Comparison of ENCODE assay signal across 17 cellular contexts in the genomic region with DNA sequence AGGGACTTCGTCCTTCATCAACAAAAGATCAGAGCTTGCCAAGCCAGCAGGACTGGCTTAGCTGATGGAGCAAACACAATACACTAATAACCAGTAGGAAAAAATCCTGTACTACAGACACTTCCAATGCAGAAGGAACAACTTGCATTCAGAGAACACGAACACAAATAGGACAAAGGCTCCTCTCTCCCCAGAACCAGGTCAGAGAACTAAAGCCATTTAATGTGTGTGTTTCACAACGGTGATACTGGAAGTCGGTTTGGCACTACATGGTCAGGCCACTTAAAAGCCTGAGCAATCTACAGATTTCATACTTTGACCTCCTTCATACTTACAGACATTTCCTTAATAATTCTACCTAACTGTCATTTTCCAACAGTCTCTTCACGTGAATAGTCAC. TPM values are rescaled to one million over a fixed set of nuclear protein-coding genes. Genes with fewer than 3 reads are reported as not detected.
A peak's percentile ranks its signal among the peaks of the same experiment; 100 is the strongest.
DNase-seq lines count a peak whose midpoint lies in the region; ATAC-seq and TF ChIP-seq lines count a peak whose summit lies in the region.
"Had no signal": no experiment of that assay in that cellular context is flagged by ENCODE, and none has a peak within 500 bp of the region (broad histone marks: within the 10 kb centered on the region; RNA-seq: fewer than 3 reads in every experiment).

No MANE protein-coding gene starts in this region.

- CTCF ChIA-PET in activated CD8-positive, alpha-beta memory T cell treated with anti-CD3 and anti-CD28 coated beads, Interleukin-2, amount 10 ng/mL, durations not matched to agents 7 days and 5 days (lab: Charles Lee), result interaction anchor here (1.7 kb wide), 1 partner anchor 27 kb away, joined by 6 read pairs; the partner anchor contains the start of gene COQ10A

- H3K36me3 Mint-ChIP-seq in activated CD8-positive, alpha-beta memory T cell treated with anti-CD3 and anti-CD28 coated beads, Interleukin-2, amount 10 ng/mL, durations not matched to agents 7 days and 5 days, result peaks cover 47% of the 10 kb centered on the region
- H3K36me3 Mint-ChIP-seq in stimulated activated naive CD8-positive, alpha-beta T cell treated with anti-CD3 and anti-CD28 coated beads, Interleukin-15, Interleukin-2, amounts not matched to agents 100 ng/mL and 50 ng/mL, for 24 hours (ENCODE audit: low read depth), result peaks cover 59% of the 10 kb centered on the region
- peaks cover 5% of the 10 kb centered on the region for H3K36me3 Mint-ChIP-seq in neural progenitor cell
- peaks cover 27 to 60% of the 10 kb centered on the region in 2 donors for H3K36me3 Mint-ChIP-seq in CD14-positive monocyte

- no peaks in the 10 kb centered on the region for H3K27me3 Mint-ChIP-seq in activated CD8-positive, alpha-beta memory T cell treated with anti-CD3 and anti-CD28 coated beads, Interleukin-2, amount 10 ng/mL, durations not matched to agents 7 days and 5 days
- H3K27me3 Mint-ChIP-seq in stimulated activated naive CD8-positive, alpha-beta T cell treated with anti-CD3 and anti-CD28 coated beads, Interleukin-15, Interleukin-2, amounts not matched to agents 100 ng/mL and 50 ng/mL, for 24 hours, result no peaks in the 10 kb centered on the region
- no peaks in the 10 kb centered on the region for H3K27me3 Mint-ChIP-seq in stimulated activated naive CD8-positive, alpha-beta T cell treated with anti-CD3 and anti-CD28 coated beads, Interleukin-15, amount 100 ng/mL, for 72 hours
- H3K27me3 Mint-ChIP-seq in neural progenitor cell (ENCODE audit: insufficient read depth, low read depth) (peaks cover 4% of the 10 kb centered on the region), CD14-positive monocyte (ENCODE audit: low read depth in 3 of 3) (peaks cover 0 to 5% (median 0%) of the 10 kb centered on the region in 3 donors)
- H3K27me3 Mint-ChIP-seq: B cell had no signal

- no peak overlapping the region for H3K4me2 ChIP-seq in neural progenitor cell

- H2AFZ ChIP-seq in neural progenitor cell (replicated peaks), result no peak overlapping the region

- peaks cover 29% of the 10 kb centered on the region for H4K20me1 ChIP-seq in neural progenitor cell (ENCODE audit: low read depth)

- TF ChIP-seq CTCF in neural progenitor cell (IDR thresholded peaks at IDR 0.05) (no peak), CD14-positive monocyte (IDR thresholded peaks at IDR 0.05) (no peak)

- H3K4me3 Mint-ChIP-seq in activated CD8-positive, alpha-beta memory T cell treated with anti-CD3 and anti-CD28 coated beads, Interleukin-2, amount 10 ng/mL, durations not matched to agents 7 days and 5 days, result no peak overlapping the region
- no peak overlapping the region for H3K4me3 Mint-ChIP-seq in stimulated activated naive CD8-positive, alpha-beta T cell treated with anti-CD3 and anti-CD28 coated beads, Interleukin-15, Interleukin-2, amounts not matched to agents 100 ng/mL and 50 ng/mL, for 24 hours
- no peak overlapping the region for H3K4me3 Mint-ChIP-seq in stimulated activated naive CD8-positive, alpha-beta T cell treated with anti-CD3 and anti-CD28 coated beads, Interleukin-15, amount 100 ng/mL, for 72 hours
- no peak overlapping the region for H3K4me3 Mint-ChIP-seq in neural progenitor cell
- H3K4me3 Mint-ChIP-seq in CD14-positive monocyte, result no peak overlapping the region
- H3K4me3 Mint-ChIP-seq: B cell; CD8-positive, alpha-beta T cell had no signal

- H3K4me1 Mint-ChIP-seq in activated CD8-positive, alpha-beta memory T cell treated with anti-CD3 and anti-CD28 coated beads, Interleukin-2, amount 10 ng/mL, durations not matched to agents 7 days and 5 days, result peaks cover 51% of the 10 kb centered on the region
- peaks cover 60% of the 10 kb centered on the region for H3K4me1 Mint-ChIP-seq in stimulated activated naive CD8-positive, alpha-beta T cell treated with anti-CD3 and anti-CD28 coated beads, Interleukin-15, Interleukin-2, amounts not matched to agents 100 ng/mL and 50 ng/mL, for 24 hours (ENCODE audit: low read depth)
- H3K4me1 Mint-ChIP-seq in stimulated activated naive CD8-positive, alpha-beta T cell treated with anti-CD3 and anti-CD28 coated beads, Interleukin-15, amount 100 ng/mL, for 72 hours, result peaks cover 66% of the 10 kb centered on the region
- H3K4me1 Mint-ChIP-seq in neural progenitor cell, result peaks cover 12% of the 10 kb centered on the region
- H3K4me1 Mint-ChIP-seq in CD14-positive monocyte, result peaks cover 29% of the 10 kb centered on the region

- no peaks in the 10 kb centered on the region for H3K9me3 Mint-ChIP-seq in activated CD8-positive, alpha-beta memory T cell treated with anti-CD3 and anti-CD28 coated beads, Interleukin-2, amount 10 ng/mL, durations not matched to agents 7 days and 5 days (ENCODE audit: low read depth)
- no peaks in the 10 kb centered on the region for H3K9me3 Mint-ChIP-seq in stimulated activated naive CD8-positive, alpha-beta T cell treated with anti-CD3 and anti-CD28 coated beads, Interleukin-15, Interleukin-2, amounts not matched to agents 100 ng/mL and 50 ng/mL, for 24 hours
- no peaks in the 10 kb centered on the region for H3K9me3 Mint-ChIP-seq in stimulated activated naive CD8-positive, alpha-beta T cell treated with anti-CD3 and anti-CD28 coated beads, Interleukin-15, amount 100 ng/mL, for 72 hours
- H3K9me3 Mint-ChIP-seq in neural progenitor cell (no peaks in the 10 kb centered on the region), CD14-positive monocyte (no peaks in the 10 kb centered on the region)
- H3K9me3 Mint-ChIP-seq: CD8-positive, alpha-beta T cell had no signal

- H3K79me2 ChIP-seq in neural progenitor cell (ENCODE audit: low read depth), result peaks cover 97% of the 10 kb centered on the region

- no peak overlapping the region for H3K27ac ChIP-seq in neural progenitor cell
- H3K27ac ChIP-seq: 22Rv1 had no signal

- no peak for ATAC-seq in activated CD8-positive, alpha-beta memory T cell treated with anti-CD3 and anti-CD28 coated beads, Interleukin-2, amount 10 ng/mL, durations not matched to agents 7 days and 5 days
- no peak for ATAC-seq in stimulated activated naive CD8-positive, alpha-beta T cell treated with anti-CD3 and anti-CD28 coated beads, Interleukin-15, amount 100 ng/mL, for 72 hours
- ATAC-seq in HG03097 (IDR thresholded peaks at IDR 0.05; ENCODE audit: low FRiP score, unreplicated experiment), result no peak
- ATAC-seq: CD8-positive, alpha-beta T cell had no signal

- H3F3A ChIP-seq in neural progenitor cell (ENCODE audit: low read depth), result peaks cover 4% of the 10 kb centered on the region

- DNase-seq in activated CD8-positive, alpha-beta memory T cell treated with anti-CD3 and anti-CD28 coated beads, Interleukin-2, amount 10 ng/mL, durations not matched to agents 7 days and 5 days, result no peak
- no peak for DNase-seq in activated CD8-positive, alpha-beta memory T cell treated with anti-CD3 and anti-CD28 coated beads for 24 hours
- DNase-seq in stimulated activated naive CD8-positive, alpha-beta T cell treated with anti-CD3 and anti-CD28 coated beads, Interleukin-15, amount 100 ng/mL, for 72 hours, result no peak
- no peak for DNase-seq in neural progenitor cell (ENCODE audit: low spot score)
- no peak for DNase-seq in CD14-positive monocyte (ENCODE audit: low spot score)
- no peak for DNase-seq in occipital lobe (lab: John Stamatoyannopoulos, UW)
- DNase-seq: CD8-positive, alpha-beta T cell; NCI-H1105 treated with DMSO at 0.1 percent for 48 hours; NCI-H1694 treated with DMSO at 0.1 percent for 48 hours; NCI-H2107; NCI-H2227 treated with DMSO at 0.1 percent for 48 hours; NCI-H524 treated with DMSO at 0.1 percent for 48 hours; Peyer's patch had no signal

- peaks cover 6% of the 10 kb centered on the region for H3K4me1 ChIP-seq in neural progenitor cell

- intact Hi-C loops in CD14-positive monocyte (cut with micrococcal nuclease), result no loop called here

- H3K9ac ChIP-seq in neural progenitor cell, result peak overlapping the region; percentile 20

- H3K36me3 ChIP-seq in neural progenitor cell, result peaks cover 5% of the 10 kb centered on the region

- H3K4me3 ChIP-seq in neural progenitor cell, result no peak overlapping the region
- H3K4me3 ChIP-seq: Peyer's patch had no signal

- no peaks in the 10 kb centered on the region for H3K27me3 ChIP-seq in neural progenitor cell
- H3K27me3 ChIP-seq: Peyer's patch had no signal

- peak overlapping the region; percentile 36 for H3K27ac Mint-ChIP-seq in activated CD8-positive, alpha-beta memory T cell treated with anti-CD3 and anti-CD28 coated beads, Interleukin-2, amount 10 ng/mL, durations not matched to agents 7 days and 5 days
- H3K27ac Mint-ChIP-seq in stimulated activated naive CD8-positive, alpha-beta T cell treated with anti-CD3 and anti-CD28 coated beads, Interleukin-15, Interleukin-2, amounts not matched to agents 100 ng/mL and 50 ng/mL, for 24 hours, result peak overlapping the region; percentile 77
- no peak overlapping the region for H3K27ac Mint-ChIP-seq in stimulated activated naive CD8-positive, alpha-beta T cell treated with anti-CD3 and anti-CD28 coated beads, Interleukin-15, amount 100 ng/mL, for 72 hours
- H3K27ac Mint-ChIP-seq in neural progenitor cell, result no peak overlapping the region
- H3K27ac Mint-ChIP-seq in CD14-positive monocyte, result peak overlapping the region in 3 of 7 donors; percentile 17 to 57 (median 46)
- H3K27ac Mint-ChIP-seq: B cell had no signal

- no peaks in the 10 kb centered on the region for H3K9me3 ChIP-seq in neural progenitor cell (ENCODE audit: low read depth)
- H3K9me3 ChIP-seq: Peyer's patch had no signal

RNA-seq across cellular contexts. Expression of gene CS, which starts 6.3 kb away (rescaled TPM):
- total RNA-seq in activated CD8-positive, alpha-beta memory T cell treated with anti-CD3 and anti-CD28 coated beads, Interleukin-2, amount 10 ng/mL, durations not matched to agents 7 days and 5 days, result 100 to 1,000 TPM; 174 to 242 TPM
- total RNA-seq in neural progenitor cell (ENCODE audit: low replicate concordance), result 91.1 and 133 TPM in 2 replicates
- polyA plus RNA-seq in CD14-positive monocyte, result 10 to 100 TPM; 55.7 to 86.1 TPM
- total RNA-seq in occipital lobe, result 90.9 TPM

RNA-seq across cellular contexts. Expression of gene CNPY2, which starts 22.0 kb away (rescaled TPM):
- 100 to 1,000 TPM; 110 to 161 TPM for total RNA-seq in activated CD8-positive, alpha-beta memory T cell treated with anti-CD3 and anti-CD28 coated beads, Interleukin-2, amount 10 ng/mL, durations not matched to agents 7 days and 5 days
- total RNA-seq in neural progenitor cell (ENCODE audit: low replicate concordance) (107 and 128 TPM in 2 replicates), occipital lobe (40.4 TPM)
- 100 to 1,000 TPM; 121 to 122 TPM for polyA plus RNA-seq in CD14-positive monocyte

RNA-seq across cellular contexts. Expression of gene COQ10A, which starts 27.0 kb away (rescaled TPM):
- 10 to 100 TPM; 16.0 to 17.4 TPM for total RNA-seq in activated CD8-positive, alpha-beta memory T cell treated with anti-CD3 and anti-CD28 coated beads, Interleukin-2, amount 10 ng/mL, durations not matched to agents 7 days and 5 days
- total RNA-seq in neural progenitor cell (ENCODE audit: low replicate concordance) (32.1 and 41.8 TPM in 2 replicates), occipital lobe (12.9 TPM)
- polyA plus RNA-seq in CD14-positive monocyte, result 1 to 10 TPM; 1.7 to 2.0 TPM

RNA-seq across cellular contexts. Expression of gene ANKRD52, which starts 35.6 kb away (rescaled TPM):
- total RNA-seq in activated CD8-positive, alpha-beta memory T cell treated with anti-CD3 and anti-CD28 coated beads, Interleukin-2, amount 10 ng/mL, durations not matched to agents 7 days and 5 days, result 10 to 100 TPM; 66.9 to 68.3 TPM
- 9.1 and 18.1 TPM in 2 replicates for total RNA-seq in neural progenitor cell (ENCODE audit: low replicate concordance)
- 1 to 10 TPM; 1.5 to 2.4 TPM for polyA plus RNA-seq in CD14-positive monocyte
- total RNA-seq in occipital lobe, result 9.2 TPM

RNA-seq across cellular contexts. Expression of gene PAN2, which starts 40.0 kb away (rescaled TPM):
- 10 to 100 TPM; 48.7 to 72.5 TPM for total RNA-seq in activated CD8-positive, alpha-beta memory T cell treated with anti-CD3 and anti-CD28 coated beads, Interleukin-2, amount 10 ng/mL, durations not matched to agents 7 days and 5 days
- total RNA-seq in neural progenitor cell (ENCODE audit: low replicate concordance) (61.9 and 116 TPM in 2 replicates), occipital lobe (29.9 TPM)
- 10 to 100 TPM in 1 of 2 donors, 1 to 10 TPM in 1; 8.8 to 16.0 TPM for polyA plus RNA-seq in CD14-positive monocyte

Comparison
In these comparisons a context has a peak if more than half of its experiments do, and no peak if none do; other contexts are left out.
1. H3K27ac Mint-ChIP-seq: peak in activated CD8-positive, alpha-beta memory T cell treated with anti-CD3 and anti-CD28 coated beads, Interleukin-2, amount 10 ng/mL, durations not matched to agents 7 days and 5 days (single experiment) and stimulated activated naive CD8-positive, alpha-beta T cell treated with anti-CD3 and anti-CD28 coated beads, Interleukin-15, Interleukin-2, amounts not matched to agents 100 ng/mL and 50 ng/mL, for 24 hours (single experiment); none in stimulated activated naive CD8-positive, alpha-beta T cell treated with anti-CD3 and anti-CD28 coated beads, Interleukin-15, amount 100 ng/mL, for 72 hours (0 of 2) and neural progenitor cell (single experiment).